In genomic region chr7:81534996-81535395, GRCh38 we compare ENCODE assay signal across 20 cellular contexts.
"Had no signal": no experiment of that assay in that cellular context is flagged by ENCODE, and none has a peak within 500 bp of the region (broad histone marks: within the 10 kb centered on the region; RNA-seq: fewer than 3 reads in every experiment).

No MANE protein-coding gene starts in this region.

- DNase-seq: activated CD4-positive, alpha-beta T cell treated with anti-CD3 and anti-CD28 coated beads, Interleukin-2, amount 10 ng/mL, durations not matched to agents 24 days and 14 days; activated CD8-positive, alpha-beta memory T cell treated with anti-CD3 and anti-CD28 coated beads, Interleukin-2, amount 10 ng/mL, durations not matched to agents 7 days and 5 days; activated CD8-positive, alpha-beta T cell treated with anti-CD3 and anti-CD28 coated beads for 36 hours; activated effector memory CD4-positive, alpha-beta T cell treated with anti-CD3 and anti-CD28 coated beads, Interleukin-2, amount 50 U/mL, for 16 hours; activated naive CD4-positive, alpha-beta T cell treated with anti-CD3 and anti-CD28 coated beads, Interleukin-2, amount 50 U/mL, for 16 hours; activated naive CD8-positive, alpha-beta T cell treated with anti-CD3 and anti-CD28 coated beads, Interleukin-2, amount 50 U/mL, for 24 hours; activated T-cell treated with anti-CD3 and anti-CD28 coated beads for 4 hours; anterior cingulate cortex; effector CD4-positive, alpha-beta T cell; erythroblast; head of caudate nucleus; islet precursor cell; left colon; mesenchymal stem cell; nephron progenitor cell; right lobe of liver; stimulated activated CD4-positive, alpha-beta T cell treated with anti-CD3 and anti-CD28 coated beads, Interleukin-1b, Interleukin-23, amount 100 ng/mL, for 48 hours; substantia nigra; thyroid gland; upper lobe of right lung had no signal
